8 cellular contexts compared by ENCODE assay signal in the genomic region with DNA sequence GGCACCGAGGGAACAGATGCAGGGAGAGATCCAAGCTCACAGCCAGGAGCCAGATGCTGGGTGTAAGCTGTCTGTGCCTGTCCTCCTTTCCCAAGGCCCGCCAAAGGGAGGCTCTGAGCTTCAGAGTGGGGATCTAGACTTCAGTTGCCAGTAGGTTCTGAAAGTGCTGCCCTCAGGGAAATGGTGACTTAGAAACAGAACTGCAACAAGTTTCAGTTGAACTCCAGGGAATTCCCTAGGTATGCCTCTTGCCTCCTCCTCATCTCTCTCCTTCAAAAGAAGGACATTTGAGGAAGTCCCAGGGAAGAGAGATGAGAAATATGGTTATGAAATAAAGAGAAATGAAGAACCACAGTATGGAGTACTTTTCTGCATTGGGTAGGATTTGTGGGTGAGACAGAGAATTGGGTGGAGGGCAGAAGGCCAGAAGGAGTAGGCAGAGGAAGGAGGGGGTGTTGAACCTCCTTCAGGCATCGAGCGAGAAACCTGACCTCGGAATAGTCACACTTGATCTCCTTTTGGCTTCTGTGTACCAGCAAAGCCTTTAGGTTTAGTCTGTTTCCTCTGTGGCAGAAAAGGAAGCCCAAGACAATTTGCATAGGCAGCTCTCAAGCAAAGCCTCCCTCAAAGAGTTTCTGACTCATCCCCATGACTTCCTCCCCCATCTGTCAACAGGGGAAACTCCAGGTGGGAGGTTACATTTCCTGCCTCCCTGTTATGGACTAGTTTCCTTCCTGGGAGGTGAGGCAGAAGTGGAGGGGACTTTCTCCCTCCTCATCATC. TPM values are rescaled to one million over a fixed set of nuclear protein-coding genes. Genes with fewer than 3 reads are reported as not detected.
DNase-seq lines count a peak whose midpoint lies in the region; ATAC-seq and TF ChIP-seq lines count a peak whose summit lies in the region.

No MANE protein-coding gene starts in this region.

- in situ Hi-C loops in Caki2 (cut with HindIII; ENCODE audit: low pct_unique_long_range_greater_than_20kb, low sequenced_read_pairs), result no loop called here

- no peaks in the 10 kb centered on the region for H3K27me3 ChIP-seq in kidney epithelial cell (ENCODE audit: control insufficient read depth, insufficient read depth, low read length)

- ATAC-seq in GM19452 (IDR thresholded peaks at IDR 0.05; ENCODE audit: unreplicated experiment) (peak; percentile 94), HG03469 (IDR thresholded peaks at IDR 0.05; ENCODE audit: unreplicated experiment) (peak; percentile 94)

- no peak overlapping the region for H3K4me3 ChIP-seq in kidney epithelial cell (ENCODE audit: low read depth, low read length)

- no peaks in the 10 kb centered on the region for H3K36me3 ChIP-seq in kidney epithelial cell (ENCODE audit: control insufficient read depth, insufficient read depth, low read length)

- TF ChIP-seq CTCF in kidney epithelial cell (IDR thresholded peaks at IDR 0.05; ENCODE audit: insufficient read depth, low read length, poor library complexity, severe bottlenecking), result no peak

- DNase-seq in Caki2 (ENCODE audit: low read depth), result peak; percentile 80
- DNase-seq in SKM-1 (lab: John Stamatoyannopoulos, UW; ENCODE audit: unreplicated experiment), result peak; percentile 45
- peak; percentile 21 for DNase-seq in activated naive CD8-positive, alpha-beta T cell treated with anti-CD3 and anti-CD28 coated beads, Interleukin-2, amount 50 U/mL, for 16 hours (ENCODE audit: low read depth, low spot score)
- peak; percentile 92 for DNase-seq in kidney epithelial cell (ENCODE audit: low read depth)
- peak; percentile 24 for DNase-seq in stimulated activated CD8-positive, alpha-beta memory T cell treated with anti-CD3 and anti-CD28 coated beads, Interleukin-4, amount 100 ng/mL, for 24 hours (ENCODE audit: low read depth)
- no peak for DNase-seq in retina

RNA-seq across cellular contexts. Expression of a gene that starts 45.7 kb away (rescaled TPM):
- total RNA-seq in Caki2 (2014; rRNA removed; shearing (Covaris generic); ENCODE audit: low replicate concordance), result 8.5 and 12.1 TPM in 2 replicates
- total RNA-seq in kidney epithelial cell, result 35.4 and 43.2 TPM in 2 replicates
